Comparison of ENCODE assay signal across 12 cellular contexts in genomic region chr6:30749554-30750378, GRCh38. TPM values are rescaled to one million over a fixed set of nuclear protein-coding genes. Genes with fewer than 3 reads are reported as not detected.
DNase-seq lines count a peak whose midpoint lies in the region; ATAC-seq, FAIRE-seq and TF ChIP-seq lines count a peak whose summit lies in the region.
"Had no signal": no experiment of that assay in that cellular context is flagged by ENCODE, and none has a peak within 500 bp of the region (broad histone marks: within the 10 kb centered on the region; RNA-seq: fewer than 3 reads in every experiment).

No MANE protein-coding gene starts in this region.

- H3K9me3 ChIP-seq in mammary epithelial cell (replicated peaks; ENCODE audit: insufficient read depth, low read length) (no peaks in the 10 kb centered on the region), transverse colon (no peaks in the 10 kb centered on the region)

- ATAC-seq in GM19324 (IDR thresholded peaks at IDR 0.05; ENCODE audit: low FRiP score, unreplicated experiment), result no peak
- ATAC-seq: T-helper 17 cell had no signal

- no peaks in the 10 kb centered on the region for H3K9me3 Mint-ChIP-seq in mesothelial cell of epicardium

- no peak overlapping the region for H3K4me3 Mint-ChIP-seq in mesothelial cell of epicardium
- H3K4me3 Mint-ChIP-seq: T-helper 17 cell had no signal

- CTCF ChIA-PET in mammary epithelial cell (lab: Charles Lee; ENCODE audit: low non-redundant PET), result no interaction called here

- TF ChIP-seq POLR2A in transverse colon (IDR thresholded peaks at IDR 0.05), result peak; percentile 48

- H3K4me2 ChIP-seq in mammary epithelial cell (ENCODE audit: insufficient read depth, low read depth, low read length), result peak overlapping the region; percentile 35

- peak overlapping the region; percentile 88 for H3K9ac ChIP-seq in mammary epithelial cell (ENCODE audit: insufficient read depth, low read length)

- peak; percentile 15 for DNase-seq in NCI-H146 (lab: John Stamatoyannopoulos, UW)
- DNase-seq in NCI-H146 treated with DMSO at 0.1 percent for 48 hours (lab: John Stamatoyannopoulos, UW; ENCODE audit: unreplicated experiment), result no peak
- DNase-seq in mammary epithelial cell, result peak; percentile 89
- DNase-seq in mesothelial cell of epicardium (ENCODE audit: low spot score in 2 of 2, unreplicated experiment in 2 of 2), result no peak
- DNase-seq in transverse colon, result peak; percentile 85
- DNase-seq in HTR-8/SVneo (ENCODE audit: insufficient read length, low spot score), result no peak
- no peak for DNase-seq in H4 (ENCODE audit: low spot score)
- DNase-seq: 8988T, MV-4-11, NCI-H748 treated with DMSO at 0.1 percent for 48 hours, T-helper 17 cell had no signal

- H3K27ac ChIP-seq in mammary epithelial cell (ENCODE audit: insufficient read depth, low read depth, low read length) (peak overlapping the region; percentile 97), transverse colon (peak overlapping the region; percentile 82 to 88 (median 86))

- peaks cover 51% of the 10 kb centered on the region for H3K4me1 Mint-ChIP-seq in mesothelial cell of epicardium

- H3K4me1 ChIP-seq in mammary epithelial cell (ENCODE audit: insufficient read depth, low read length), result peaks cover 64% of the 10 kb centered on the region
- H3K4me1 ChIP-seq in transverse colon, result peaks cover 28 to 69% (median 58%) of the 10 kb centered on the region in 4 donors

- TF ChIP-seq CTCF in mammary epithelial cell (conservative IDR thresholded peaks at IDR 0.05 in 1 of 2, IDR thresholded peaks at IDR 0.05 in 1 of 2; ENCODE audit: extremely low read depth in 1 of 2, insufficient read depth in 1 of 2, low read depth in 1 of 2, low read length in 2 of 2) (no peak), mesothelial cell of epicardium (IDR thresholded peaks at IDR 0.05; ENCODE audit: unreplicated experiment) (no peak), transverse colon (IDR thresholded peaks at IDR 0.05) (peak in 2 of 5 experiments; percentile 50 to 60)

- intact Hi-C loops in mammary epithelial cell (cut with micrococcal nuclease), result no loop called here
- intact Hi-C loops in transverse colon (cut with DNase I; ENCODE audit: low total_unique reads), result no loop called here

- no peaks in the 10 kb centered on the region for H3K79me2 ChIP-seq in mammary epithelial cell (ENCODE audit: insufficient read depth, low read length)

- 25% methylated on average over 9 of the region's 12 CpGs for WGBS in mammary epithelial cell (ENCODE audit: low coverage, missing lambda C conversion rate)
- 28 to 64% methylated on average over 2 to 11 of the region's 12 CpGs for WGBS in transverse colon (ENCODE audit: low coverage in 1 of 2), 2 donors

- in situ Hi-C loops in mammary epithelial cell (cut with MboI; ENCODE audit: low sequenced_read_pairs in 2 of 2), result loop anchor here (5.0 kb wide), 1 partner anchor 63 kb away; no protein-coding TSS in a partner anchor
- in situ Hi-C loops in transverse colon (cut with MboI; ENCODE audit: low pct_ligation_motif_present in 1 of 4, low pct_unique_long_range_greater_than_20kb in 1 of 4, low sequenced_read_pairs in 3 of 4), result loop anchor here in 2 of 4 donors (10.0 to 25.0 kb wide), 2 partner anchors 75 to 138 kb away; partner anchors contain the start of gene DDR1 (in 2 of the 2)

- H4K20me1 ChIP-seq in mammary epithelial cell (ENCODE audit: insufficient read depth, low read length), result no peaks in the 10 kb centered on the region

- H3K36me3 ChIP-seq in mammary epithelial cell (ENCODE audit: insufficient read depth, low read length) (no peaks in the 10 kb centered on the region), transverse colon (no peaks in the 10 kb centered on the region)

- no peak for TF ChIP-seq EP300 in transverse colon (IDR thresholded peaks at IDR 0.05; ENCODE audit: low read depth)

- H3K4me3 ChIP-seq in mammary epithelial cell (replicated peaks in 1 of 3; ENCODE audit: insufficient read depth in 1 of 3, low read depth in 2 of 3, low read length in 3 of 3) (no peak overlapping the region), transverse colon (no peak overlapping the region)

- dilution Hi-C loops in mammary epithelial cell (cut with HindIII; ENCODE audit: low sequenced_read_pairs), result loop anchor here (5.0 kb wide), 3 partner anchors 33 to 118 kb away; no protein-coding TSS in a partner anchor

- H3K27ac Mint-ChIP-seq in mesothelial cell of epicardium, result peak overlapping the region; percentile 52
- H3K27ac Mint-ChIP-seq: T-helper 17 cell had no signal

- no peak for FAIRE-seq in HTR-8/SVneo (lab: Jason Lieb, UNC)

- H2AFZ ChIP-seq in mammary epithelial cell (ENCODE audit: low read depth, low read length), result no peak overlapping the region

- H3K27me3 ChIP-seq in mammary epithelial cell (ENCODE audit: insufficient read depth, low read length), result no peaks in the 10 kb centered on the region
- H3K27me3 ChIP-seq in transverse colon, result no peaks in the 10 kb centered on the region

- no peaks in the 10 kb centered on the region for H3K27me3 Mint-ChIP-seq in mesothelial cell of epicardium (ENCODE audit: low read depth)
- H3K27me3 Mint-ChIP-seq: T-helper 17 cell had no signal

- no peaks in the 10 kb centered on the region for H3K36me3 Mint-ChIP-seq in mesothelial cell of epicardium

- BruUV-seq in mammary epithelial cell (replicated peaks; lab: Mats Ljungman, UMichigan), result TSS peak; percentile 23

RNA-seq across cellular contexts. Expression of gene IER3, which starts 5.4 kb away (rescaled TPM):
- 100 to 1,000 TPM in 1 of 2 donors, 10 to 100 TPM in 1; 68.8 to 390 TPM for total RNA-seq in mammary epithelial cell
- polyA plus RNA-seq in mammary epithelial cell, result 121 TPM
- 81.4 TPM for polyA minus RNA-seq in mammary epithelial cell
- total RNA-seq in mesothelial cell of epicardium, result 131 to 136 TPM (median 134 TPM) in 3 replicates
- total RNA-seq in transverse colon, result 100 to 1,000 TPM in 1 of 4 donors, 10 to 100 TPM in 3; 21.1 to 100 (median 84.6) TPM
- 53.1 and 58.9 TPM in 2 replicates for total RNA-seq in H4 (2014; rRNA removed; shearing (Covaris generic))

RNA-seq across cellular contexts. Expression of gene FLOT1, which starts 7.3 kb away (rescaled TPM):
- total RNA-seq in mammary epithelial cell (10 to 100 TPM; 53.9 to 57.5 TPM), mesothelial cell of epicardium (96.5 to 101 TPM (median 99.8 TPM) in 3 replicates), transverse colon (100 to 1,000 TPM; 123 to 146 (median 139) TPM)
- polyA plus RNA-seq in mammary epithelial cell, result 63.7 TPM
- 47.4 TPM for polyA minus RNA-seq in mammary epithelial cell
- 206 and 213 TPM in 2 replicates for total RNA-seq in H4 (2014; rRNA removed; shearing (Covaris generic))

RNA-seq across cellular contexts. Expression of gene TUBB, which starts 29.6 kb away (rescaled TPM):
- total RNA-seq in mammary epithelial cell (100 to 1,000 TPM; 400 to 787 TPM), mesothelial cell of epicardium (1,084 to 1,110 TPM (median 1,094 TPM) in 3 replicates), transverse colon (100 to 1,000 TPM in 3 of 4 donors, 10 to 100 TPM in 1; 77.1 to 128 (median 106) TPM)
- 1,634 TPM for polyA plus RNA-seq in mammary epithelial cell
- polyA minus RNA-seq in mammary epithelial cell, result 1,336 TPM
- total RNA-seq in H4 (2014; rRNA removed; shearing (Covaris generic)), result 1,333 and 1,508 TPM in 2 replicates

RNA-seq across cellular contexts. Expression of gene MDC1, which starts 32.7 kb away (rescaled TPM):
- 10 to 100 TPM; 12.8 to 36.7 TPM for total RNA-seq in mammary epithelial cell
- 10.7 TPM for polyA plus RNA-seq in mammary epithelial cell
- 62.3 TPM for polyA minus RNA-seq in mammary epithelial cell
- 49.7 to 51.9 TPM (median 49.8 TPM) in 3 replicates for total RNA-seq in mesothelial cell of epicardium
- 10 to 100 TPM in 2 of 4 donors, 1 to 10 TPM in 2; 3.1 to 13.5 (median 9.7) TPM for total RNA-seq in transverse colon
- total RNA-seq in H4 (2014; rRNA removed; shearing (Covaris generic)), result 7.8 and 8.7 TPM in 2 replicates

RNA-seq across cellular contexts. Expression of gene NRM, which starts 59.0 kb away (rescaled TPM):
- total RNA-seq in mammary epithelial cell (10 to 100 TPM in 1 of 2 donors, 1 to 10 TPM in 1; 2.3 to 13.2 TPM), mesothelial cell of epicardium (34.6 to 40.2 TPM (median 36.1 TPM) in 3 replicates), transverse colon (10 to 100 TPM in 1 of 4 donors, 1 to 10 TPM in 2, not detected in 1; 2.7 to 13.8 (median 2.7) TPM)
- 26.2 TPM for polyA plus RNA-seq in mammary epithelial cell
- polyA minus RNA-seq in mammary epithelial cell, result 25.5 TPM
- total RNA-seq in H4 (2014; rRNA removed; shearing (Covaris generic)), result 15.0 and 20.1 TPM in 2 replicates

Comparison
In these comparisons a context has a peak if more than half of its experiments do, and no peak if none do; other contexts are left out.
1. DNase-seq: peak in NCI-H146 (single experiment), mammary epithelial cell (single experiment) and transverse colon (single experiment); none in NCI-H146 treated with DMSO at 0.1 percent for 48 hours (single experiment), mesothelial cell of epicardium (0 of 2), HTR-8/SVneo (single experiment) and H4 (single experiment).